Comparison of ENCODE assay signal across 1 cellular context in the genomic region with DNA sequence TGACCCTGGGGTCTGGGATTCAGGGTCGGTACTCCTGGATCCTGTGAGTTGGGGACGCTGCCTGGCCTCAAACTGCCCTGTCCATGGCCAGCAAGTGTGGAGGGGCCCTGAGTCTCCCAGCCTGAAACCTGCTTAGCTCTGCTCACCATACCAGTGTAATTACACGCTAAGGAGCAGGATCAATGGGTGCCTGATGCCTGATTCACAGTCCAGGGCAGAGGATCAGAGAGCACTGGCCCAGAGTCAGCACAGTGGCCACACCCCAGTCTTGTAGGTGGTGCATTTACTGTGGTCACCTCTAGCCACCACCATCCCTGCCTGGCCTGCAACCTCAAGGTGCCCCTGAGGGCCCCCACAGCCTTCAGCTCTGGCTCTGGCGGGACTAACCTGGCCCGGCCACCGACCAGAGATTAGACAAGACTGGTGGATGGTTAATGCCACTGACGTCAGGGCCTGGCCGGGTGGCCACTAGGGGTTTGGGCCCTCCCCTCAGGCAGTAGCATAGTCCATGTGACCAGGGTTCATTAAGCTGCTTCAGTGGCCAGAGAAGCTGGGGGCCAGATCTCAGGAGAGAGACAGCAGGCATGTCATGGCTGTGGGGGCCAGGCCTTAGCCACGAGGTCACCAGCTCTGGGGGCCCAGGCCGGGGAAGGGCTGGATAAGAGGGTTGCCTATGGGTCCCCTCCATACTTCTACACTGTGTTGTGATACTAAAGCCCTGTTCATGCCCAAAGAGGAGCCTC.
A peak's percentile ranks its signal among the peaks of the same experiment; 100 is the strongest.
TF ChIP-seq lines count a peak whose summit lies in the region.

No MANE protein-coding gene starts in this region.

TF ChIP-seq in HepG2, 621 proteins besides CTCF, POLR2A, EP300 and RAD21 (continued from another document and continues in another):
- no peak for TF ChIP-seq ZNF512B (CRISPR knock-in tag; IDR thresholded peaks at IDR 0.05; ENCODE audit: borderline replicate concordance)
- TF ChIP-seq RXRB (CRISPR knock-in tag; IDR thresholded peaks at IDR 0.05; ENCODE audit: borderline replicate concordance): peak; percentile 47; the same call in 1 of the 2 replicates
- TF ChIP-seq NCOA5 (CRISPR knock-in tag; IDR thresholded peaks at IDR 0.05): no peak
- TF ChIP-seq ZNF619 (CRISPR knock-in tag; IDR thresholded peaks at IDR 0.05): no peak
- no peak for TF ChIP-seq ZNF256 (CRISPR knock-in tag; conservative IDR thresholded peaks at IDR 0.05)
- TF ChIP-seq FIP1L1 (IDR thresholded peaks at IDR 0.05; ENCODE audit: borderline replicate concordance, insufficient read depth, low read depth, low read length): no peak
- TF ChIP-seq, protein P1, sequence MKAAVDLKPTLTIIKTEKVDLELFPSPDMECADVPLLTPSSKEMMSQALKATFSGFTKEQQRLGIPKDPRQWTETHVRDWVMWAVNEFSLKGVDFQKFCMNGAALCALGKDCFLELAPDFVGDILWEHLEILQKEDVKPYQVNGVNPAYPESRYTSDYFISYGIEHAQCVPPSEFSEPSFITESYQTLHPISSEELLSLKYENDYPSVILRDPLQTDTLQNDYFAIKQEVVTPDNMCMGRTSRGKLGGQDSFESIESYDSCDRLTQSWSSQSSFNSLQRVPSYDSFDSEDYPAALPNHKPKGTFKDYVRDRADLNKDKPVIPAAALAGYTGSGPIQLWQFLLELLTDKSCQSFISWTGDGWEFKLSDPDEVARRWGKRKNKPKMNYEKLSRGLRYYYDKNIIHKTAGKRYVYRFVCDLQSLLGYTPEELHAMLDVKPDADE (CRISPR knock-in tag; IDR thresholded peaks at IDR 0.05): no peak
- TF ChIP-seq HINFP (CRISPR knock-in tag; IDR thresholded peaks at IDR 0.05; ENCODE audit: low read depth): 0 out of 2 replicates have a peak, but pooled peaks have one; percentile 31
- TF ChIP-seq ZNF790 (CRISPR knock-in tag; IDR thresholded peaks at IDR 0.05; ENCODE audit: borderline replicate concordance): no peak
- no peak for TF ChIP-seq ZNF83 (CRISPR knock-in tag; IDR thresholded peaks at IDR 0.05; ENCODE audit: borderline replicate concordance)
- TF ChIP-seq SNAPC5 (CRISPR knock-in tag; IDR thresholded peaks at IDR 0.05; ENCODE audit: borderline replicate concordance): peak; percentile 35; the same call in 1 of the 2 replicates
- peak; percentile 19; the same call in 1 of the 2 replicates for TF ChIP-seq MEIS2 (CRISPR knock-in tag; IDR thresholded peaks at IDR 0.05)
- no peak for TF ChIP-seq TBP (CRISPR knock-in tag; IDR thresholded peaks at IDR 0.05)
- TF ChIP-seq THAP9 (CRISPR knock-in tag; IDR thresholded peaks at IDR 0.05; ENCODE audit: borderline replicate concordance): peak; percentile 13; the same call in 1 of the 2 replicates
- peak; percentile 86 for TF ChIP-seq ZFX (CRISPR knock-in tag; IDR thresholded peaks at IDR 0.05; ENCODE audit: low read depth)
- TF ChIP-seq YEATS2 (CRISPR knock-in tag; IDR thresholded peaks at IDR 0.05; ENCODE audit: borderline replicate concordance): 0 out of 2 replicates have a peak, but pooled peaks have one; percentile 33
- peak; percentile 18; the same call in 1 of the 2 replicates for TF ChIP-seq WIZ (CRISPR knock-in tag; IDR thresholded peaks at IDR 0.05)
- no peak for TF ChIP-seq SKIL (CRISPR knock-in tag; IDR thresholded peaks at IDR 0.05; ENCODE audit: borderline replicate concordance)
- 0 out of 2 replicates have a peak, but pooled peaks have one; percentile 33 for TF ChIP-seq ZNF260 (CRISPR knock-in tag; IDR thresholded peaks at IDR 0.05; ENCODE audit: borderline replicate concordance, low read depth)
- no peak for TF ChIP-seq JARID2 (CRISPR knock-in tag; IDR thresholded peaks at IDR 0.05; ENCODE audit: insufficient replicate concordance)
- no peak for TF ChIP-seq ZNF709 (CRISPR knock-in tag; IDR thresholded peaks at IDR 0.05)
- no peak for TF ChIP-seq AKNA (CRISPR knock-in tag; IDR thresholded peaks at IDR 0.05; ENCODE audit: borderline replicate concordance)
- TF ChIP-seq HMG20A (CRISPR knock-in tag; IDR thresholded peaks at IDR 0.05; ENCODE audit: borderline replicate concordance): peak; percentile 10; the same call in 1 of the 2 replicates
- peak; percentile 40; the same call in 1 of the 2 replicates for TF ChIP-seq ATF7 (IDR thresholded peaks at IDR 0.05)
- peak; percentile 50; the same call in 1 of the 2 replicates for TF ChIP-seq ATF7 (CRISPR knock-in tag; IDR thresholded peaks at IDR 0.05)
- TF ChIP-seq, protein P2, sequence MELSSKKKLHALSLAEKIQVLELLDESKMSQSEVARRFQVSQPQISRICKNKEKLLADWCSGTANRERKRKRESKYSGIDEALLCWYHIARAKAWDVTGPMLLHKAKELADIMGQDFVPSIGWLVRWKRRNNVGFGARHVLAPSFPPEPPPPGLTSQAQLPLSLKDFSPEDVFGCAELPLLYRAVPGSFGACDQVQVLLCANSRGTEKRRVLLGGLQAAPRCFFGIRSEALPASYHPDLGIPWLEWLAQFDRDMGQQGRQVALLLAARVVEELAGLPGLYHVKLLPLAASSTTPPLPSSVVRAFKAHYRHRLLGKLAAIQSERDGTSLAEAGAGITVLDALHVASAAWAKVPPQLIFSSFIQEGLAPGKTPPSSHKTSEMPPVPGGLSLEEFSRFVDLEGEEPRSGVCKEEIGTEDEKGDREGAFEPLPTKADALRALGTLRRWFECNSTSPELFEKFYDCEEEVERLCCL (CRISPR knock-in tag; IDR thresholded peaks at IDR 0.05; ENCODE audit: borderline replicate concordance): no peak
- TF ChIP-seq ZNF230 (CRISPR knock-in tag; IDR thresholded peaks at IDR 0.05): no peak
- peak; percentile 35; the same call in 1 of the 2 replicates for TF ChIP-seq USF2 (IDR thresholded peaks at IDR 0.05; ENCODE audit: low read depth, low read length)
- TF ChIP-seq USF2 (CRISPR knock-in tag; IDR thresholded peaks at IDR 0.05; ENCODE audit: borderline replicate concordance): peak; percentile 83
- TF ChIP-seq ZNF207 (IDR thresholded peaks at IDR 0.05; ENCODE audit: borderline replicate concordance): no peak
- TF ChIP-seq JUN (CRISPR knock-in tag; IDR thresholded peaks at IDR 0.05): no peak
- TF ChIP-seq ZNF629 (CRISPR knock-in tag; conservative IDR thresholded peaks at IDR 0.05): peak; percentile 8; the same call in 1 of the 2 replicates
- TF ChIP-seq ZNF3 (CRISPR knock-in tag; IDR thresholded peaks at IDR 0.05): no peak
